Comparison of ENCODE assay signal across 8 cellular contexts in the genomic region with DNA sequence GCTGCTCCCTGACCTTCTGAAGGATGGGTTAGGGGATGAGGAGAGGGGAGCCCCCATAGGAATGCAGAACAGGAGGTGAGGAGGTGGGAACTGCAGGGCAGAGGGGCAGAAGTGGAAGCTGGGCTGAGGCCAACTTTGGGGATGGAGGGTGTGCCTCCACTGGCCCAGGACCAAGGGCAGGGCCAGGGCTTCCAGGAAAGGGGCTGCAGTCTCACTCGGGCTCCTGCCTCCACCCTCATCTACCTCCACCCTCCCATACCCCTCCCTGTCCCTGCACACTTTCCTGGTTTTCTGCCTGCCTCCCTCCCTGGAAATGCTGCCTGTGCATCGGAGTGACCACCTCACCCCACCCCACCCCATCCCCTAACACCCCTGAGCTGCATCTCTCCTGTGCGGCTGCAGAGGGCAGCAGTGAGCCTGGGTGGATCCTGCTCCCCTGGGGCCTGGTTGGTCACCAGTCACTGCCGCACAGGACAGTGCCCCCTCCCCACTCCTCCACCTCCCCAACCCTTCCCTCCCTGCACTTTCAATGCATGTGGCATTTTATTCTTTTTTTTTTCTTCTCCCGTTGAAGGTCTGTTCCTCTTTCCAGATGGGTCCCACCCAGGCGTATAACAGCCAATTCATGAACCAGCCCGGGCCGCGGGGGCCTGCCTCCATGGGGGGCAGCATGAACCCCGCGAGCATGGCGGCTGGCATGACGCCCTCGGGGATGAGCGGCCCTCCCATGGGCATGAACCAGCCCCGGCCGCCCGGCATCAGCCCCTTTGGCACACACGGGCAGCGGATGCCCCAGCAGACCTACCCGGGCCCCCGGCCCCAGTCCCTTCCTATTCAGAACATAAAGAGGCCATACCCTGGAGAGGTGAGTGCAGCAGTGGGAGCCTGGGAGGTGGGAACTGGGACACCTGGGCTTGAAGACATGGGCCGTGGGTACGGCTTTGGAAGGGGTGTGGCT. TPM values are rescaled to one million over a fixed set of nuclear protein-coding genes. Genes with fewer than 3 reads are reported as not detected.
DNase-seq lines count a peak whose midpoint lies in the region; ATAC-seq and TF ChIP-seq lines count a peak whose summit lies in the region.

No MANE protein-coding gene starts in this region.

- H3K23ac ChIP-seq in neuronal stem cell (ENCODE audit: low read depth, low read length, poor library complexity): no peak overlapping the region

- WGBS in neuronal stem cell (ENCODE audit: extremely low coverage in 2 of 2, insufficient read length in 2 of 2, insufficient replicate concordance in 1 of 2), 2 donors: no CpG with 5 or more reads among the region's 24 CpGs

- no peak overlapping the region for H3K14ac ChIP-seq in neuronal stem cell (ENCODE audit: low read length)

- H3K4me3 Mint-ChIP-seq in T-helper 1 cell treated with Interleukin-12 subunit alpha and Interleukin-12 subunit beta and Interleukin-4 antibody, amounts not matched to agents 30 μg/mL and 1 μg/mL, for 36 hours: no peak overlapping the region
- no peak overlapping the region for H3K4me3 Mint-ChIP-seq in endothelial cell (ENCODE audit: unreplicated experiment)

- H3K27ac Mint-ChIP-seq in T-helper 1 cell treated with Interleukin-12 subunit alpha and Interleukin-12 subunit beta and Interleukin-4 antibody, amounts not matched to agents 30 μg/mL and 1 μg/mL, for 36 hours: peak overlapping the region; percentile 31
- H3K27ac Mint-ChIP-seq in endothelial cell (ENCODE audit: unreplicated experiment): no peak overlapping the region

- peaks cover 72 to 99% of the 10 kb centered on the region in 2 donors for H3K36me3 ChIP-seq in neuronal stem cell (replicated peaks in 1 of 2; ENCODE audit: control insufficient read depth in 2 of 2, insufficient read depth in 2 of 2, low read length in 2 of 2)

- peaks cover 21% of the 10 kb centered on the region for H3K36me3 Mint-ChIP-seq in T-helper 1 cell treated with Interleukin-12 subunit alpha and Interleukin-12 subunit beta and Interleukin-4 antibody, amounts not matched to agents 30 μg/mL and 1 μg/mL, for 36 hours (ENCODE audit: low read depth)
- peaks cover 35% of the 10 kb centered on the region for H3K36me3 Mint-ChIP-seq in endothelial cell (ENCODE audit: low read depth, unreplicated experiment)

- H2AFZ ChIP-seq in neuronal stem cell (ENCODE audit: low read length): no peak overlapping the region

- H4K91ac ChIP-seq in neuronal stem cell (ENCODE audit: low read depth, low read length, poor library complexity): no peak overlapping the region

- no peak overlapping the region for H2BK12ac ChIP-seq in neuronal stem cell (ENCODE audit: low read length)

- no peaks in the 10 kb centered on the region for H3K4me1 ChIP-seq in neuronal stem cell (ENCODE audit: control insufficient read depth in 2 of 2, insufficient read depth in 1 of 2, low read depth in 1 of 2, low read length in 2 of 2)

- no peak overlapping the region for H3K4me2 ChIP-seq in neuronal stem cell (ENCODE audit: insufficient read depth, low read length, poor library complexity, severe bottlenecking)

- ATAC-seq in GM21786 (IDR thresholded peaks at IDR 0.05; ENCODE audit: unreplicated experiment) (no peak), GM18909 (IDR thresholded peaks at IDR 0.05; ENCODE audit: poor library complexity, unreplicated experiment) (no peak)

- no peak overlapping the region for H3K4ac ChIP-seq in neuronal stem cell (ENCODE audit: low read length)

- no peak overlapping the region for H3K18ac ChIP-seq in neuronal stem cell (ENCODE audit: low read length)

- no peak overlapping the region for H3K4me3 ChIP-seq in neuronal stem cell (ENCODE audit: low read length in 2 of 2)

- no peak overlapping the region for H4K8ac ChIP-seq in neuronal stem cell (ENCODE audit: low read depth, low read length)

- no peak overlapping the region for H3K27ac ChIP-seq in neuronal stem cell (replicated peaks; ENCODE audit: low read length)

- no peak overlapping the region for H2BK120ac ChIP-seq in neuronal stem cell (ENCODE audit: low read depth, low read length)

- no peak overlapping the region for H2BK15ac ChIP-seq in neuronal stem cell (ENCODE audit: low read length)

- TF ChIP-seq CTCF in endothelial cell (IDR thresholded peaks at IDR 0.05; ENCODE audit: unreplicated experiment): peak; percentile 55

- H2BK5ac ChIP-seq in neuronal stem cell (ENCODE audit: low read length): no peak overlapping the region

- H3K9ac ChIP-seq in neuronal stem cell (ENCODE audit: low read depth, low read length, poor library complexity): peak overlapping the region; percentile 85

- peaks cover 39% of the 10 kb centered on the region for H3K4me1 Mint-ChIP-seq in T-helper 1 cell treated with Interleukin-12 subunit alpha and Interleukin-12 subunit beta and Interleukin-4 antibody, amounts not matched to agents 30 μg/mL and 1 μg/mL, for 36 hours (ENCODE audit: low read depth)
- peaks cover 3% of the 10 kb centered on the region for H3K4me1 Mint-ChIP-seq in endothelial cell (ENCODE audit: unreplicated experiment)

- no peaks in the 10 kb centered on the region for H3K9me3 ChIP-seq in neuronal stem cell (replicated peaks in 1 of 2; ENCODE audit: control insufficient read depth in 2 of 2, insufficient read depth in 1 of 2, low read depth in 1 of 2, low read length in 2 of 2)

- no peak overlapping the region for H2AK5ac ChIP-seq in neuronal stem cell (ENCODE audit: low read depth, low read length)

- no peaks in the 10 kb centered on the region for H3K9me3 Mint-ChIP-seq in T-helper 1 cell treated with Interleukin-12 subunit alpha and Interleukin-12 subunit beta and Interleukin-4 antibody, amounts not matched to agents 30 μg/mL and 1 μg/mL, for 36 hours
- no peaks in the 10 kb centered on the region for H3K9me3 Mint-ChIP-seq in endothelial cell (ENCODE audit: unreplicated experiment)

- no peaks in the 10 kb centered on the region for H3K27me3 ChIP-seq in neuronal stem cell (ENCODE audit: control insufficient read depth in 3 of 3, insufficient read depth in 3 of 3, low read depth in 1 of 3, low read length in 3 of 3)

- peaks cover 3% of the 10 kb centered on the region for H3K79me1 ChIP-seq in neuronal stem cell (ENCODE audit: low read depth, low read length)

- no peaks in the 10 kb centered on the region for H3K27me3 Mint-ChIP-seq in T-helper 1 cell treated with Interleukin-12 subunit alpha and Interleukin-12 subunit beta and Interleukin-4 antibody, amounts not matched to agents 30 μg/mL and 1 μg/mL, for 36 hours (ENCODE audit: low read depth)
- H3K27me3 Mint-ChIP-seq in endothelial cell (ENCODE audit: unreplicated experiment): peaks cover 22% of the 10 kb centered on the region

- DNase-seq in activated T-cell treated with anti-CD3 and anti-CD28 coated beads for 24 hours (ENCODE audit: low read depth): peak; percentile 15
- no peak for DNase-seq in activated T-cell treated with anti-CD3 and anti-CD28 coated beads for 4 hours
- peak; percentile 57 for DNase-seq in endothelial cell (ENCODE audit: low spot score)
- DNase-seq in neuronal stem cell (ENCODE audit: low spot score): no peak
- no peak for DNase-seq in dedifferentiated amniotic fluid mesenchymal stem cell (ENCODE audit: extremely low spot score)

RNA-seq across cellular contexts. Expression of a gene that starts 54.2 kb away (rescaled TPM):
- total RNA-seq in endothelial cell (ENCODE audit: unreplicated experiment): 21.9 TPM
- 42.1 TPM for polyA plus RNA-seq in neuronal stem cell (2013, experiment 1 of 2)
- 42.3 TPM for polyA plus RNA-seq in neuronal stem cell (2013, experiment 2 of 2)

Comparison
In these comparisons a context has a peak if more than half of its experiments do, and no peak if none do; other contexts are left out.
1. DNase-seq: peak in activated T-cell treated with anti-CD3 and anti-CD28 coated beads for 24 hours (single experiment) and endothelial cell (single experiment); none in activated T-cell treated with anti-CD3 and anti-CD28 coated beads for 4 hours (single experiment), neuronal stem cell (single experiment) and dedifferentiated amniotic fluid mesenchymal stem cell (single experiment).